Comparison of ENCODE assay signal across 8 cellular contexts in the genomic region with DNA sequence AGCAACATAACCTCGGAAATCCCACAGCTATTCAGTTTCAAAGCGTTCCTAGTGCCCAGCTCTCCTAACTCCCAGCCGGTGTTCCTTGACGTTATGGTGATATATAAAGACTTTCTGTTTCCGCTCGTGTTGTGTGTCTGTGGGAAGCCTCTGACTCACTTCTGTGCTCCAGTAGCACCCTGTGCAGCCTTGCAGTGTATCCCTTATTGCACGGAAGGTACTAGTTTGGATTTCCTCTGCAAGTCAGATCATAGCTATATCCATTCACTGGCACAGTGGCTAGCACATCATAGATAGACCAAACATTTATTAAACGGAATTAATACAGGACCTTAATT. TPM values are rescaled to one million over a fixed set of nuclear protein-coding genes. Genes with fewer than 3 reads are reported as not detected.
DNase-seq lines count a peak whose midpoint lies in the region; ATAC-seq, FAIRE-seq and TF ChIP-seq lines count a peak whose summit lies in the region.

No MANE protein-coding gene starts in this region.

- no peaks in the 10 kb centered on the region for H3K36me3 ChIP-seq in mammary epithelial cell (ENCODE audit: insufficient read depth, low read length)
- no peaks in the 10 kb centered on the region for H3K36me3 ChIP-seq in keratinocyte (ENCODE audit: control insufficient read depth in 2 of 2, extremely low read depth in 1 of 2, insufficient read depth in 2 of 2, low read length in 2 of 2)

- H4K20me1 ChIP-seq in mammary epithelial cell (ENCODE audit: insufficient read depth, low read length), result no peaks in the 10 kb centered on the region
- no peaks in the 10 kb centered on the region for H4K20me1 ChIP-seq in keratinocyte (ENCODE audit: control insufficient read depth, extremely low read depth, insufficient read depth, low read length)

- no peaks in the 10 kb centered on the region for H3K9me3 ChIP-seq in mammary epithelial cell (replicated peaks; ENCODE audit: insufficient read depth, low read length)
- H3K9me3 ChIP-seq in keratinocyte (ENCODE audit: control insufficient read depth, low read depth, low read length), result no peaks in the 10 kb centered on the region

- no peaks in the 10 kb centered on the region for H3K27me3 ChIP-seq in mammary epithelial cell (ENCODE audit: insufficient read depth, low read length)
- no peaks in the 10 kb centered on the region for H3K27me3 ChIP-seq in keratinocyte (ENCODE audit: control insufficient read depth, extremely low read depth, insufficient read depth, low read length)

- H3K4me1 ChIP-seq in mammary epithelial cell (ENCODE audit: insufficient read depth, low read length) (peaks cover 7% of the 10 kb centered on the region), keratinocyte (ENCODE audit: control insufficient read depth, extremely low read depth, insufficient read depth, low read length) (peaks cover 13% of the 10 kb centered on the region)

- peak; percentile 52 for DNase-seq in AG09309 (ENCODE audit: low read depth)
- DNase-seq in SK-MEL-5 (ENCODE audit: low read depth, low spot score), result peak; percentile 34
- peak; percentile 68 for DNase-seq in mammary epithelial cell
- DNase-seq in keratinocyte (ENCODE audit: low read depth, low spot score), result no peak
- peak; percentile 51 for DNase-seq in stimulated activated CD4-positive, alpha-beta T cell treated with anti-CD3 and anti-CD28 coated beads, Interleukin-15, amount 100 ng/mL, for 24 hours
- no peak for DNase-seq in GM13977 (ENCODE audit: low spot score)

- H3K27ac ChIP-seq in mammary epithelial cell (ENCODE audit: insufficient read depth, low read depth, low read length), result peak overlapping the region; percentile 61
- H3K27ac ChIP-seq in keratinocyte (ENCODE audit: control insufficient read depth, insufficient read depth, low read length), result peak overlapping the region; percentile 87

- 2% methylated on average over 7 of the region's 8 CpGs for WGBS in mammary epithelial cell (ENCODE audit: low coverage, missing lambda C conversion rate)

- intact Hi-C loops in mammary epithelial cell (cut with micrococcal nuclease), result no loop called here

- H3K9ac ChIP-seq in mammary epithelial cell (ENCODE audit: insufficient read depth, low read length) (peak overlapping the region; percentile 80), keratinocyte (ENCODE audit: control insufficient read depth, extremely low read depth, insufficient read depth, low read length) (peak overlapping the region; percentile 83)

- no peak for TF ChIP-seq CTCF in AG09309 (IDR thresholded peaks at IDR 0.05; ENCODE audit: control insufficient read depth, insufficient read depth, low read depth, low read length, missing control alignments)
- no peak for TF ChIP-seq CTCF in mammary epithelial cell (conservative IDR thresholded peaks at IDR 0.05 in 1 of 2, IDR thresholded peaks at IDR 0.05 in 1 of 2; ENCODE audit: extremely low read depth in 1 of 2, insufficient read depth in 1 of 2, low read depth in 1 of 2, low read length in 2 of 2)
- TF ChIP-seq CTCF in keratinocyte (optimal IDR thresholded peaks at IDR 0.05 in 1 of 3, IDR thresholded peaks at IDR 0.05 in 1 of 3, conservative IDR thresholded peaks at IDR 0.05 in 1 of 3; ENCODE audit: extremely low read depth in 1 of 3, insufficient read depth in 2 of 3, low read length in 3 of 3), result no peak
- TF ChIP-seq CTCF in GM13977 (IDR thresholded peaks at IDR 0.05; ENCODE audit: extremely low read depth, insufficient read depth, missing control alignments), result no peak

- ATAC-seq in GM18858 (IDR thresholded peaks at IDR 0.05; ENCODE audit: unreplicated experiment), result peak; percentile 44
- peak; percentile 19 for ATAC-seq in HG03108 (IDR thresholded peaks at IDR 0.05; ENCODE audit: unreplicated experiment)

- peaks cover 10% of the 10 kb centered on the region for H3K79me2 ChIP-seq in mammary epithelial cell (ENCODE audit: insufficient read depth, low read length)
- no peaks in the 10 kb centered on the region for H3K79me2 ChIP-seq in keratinocyte (ENCODE audit: control insufficient read depth, insufficient read depth, low read length)

- CTCF ChIA-PET in mammary epithelial cell (lab: Charles Lee; ENCODE audit: low non-redundant PET), result no interaction called here

- H3K4me3 ChIP-seq in AG09309 (ENCODE audit: control insufficient read depth, low read depth, low read length) (peak overlapping the region; percentile 83), mammary epithelial cell (replicated peaks in 1 of 3; ENCODE audit: insufficient read depth in 1 of 3, low read depth in 2 of 3, low read length in 3 of 3) (peak overlapping the region; percentile 61 to 83 (median 61)), keratinocyte (ENCODE audit: control insufficient read depth in 2 of 3, extremely low read depth in 1 of 3, insufficient read depth in 2 of 3, low read depth in 1 of 3, low read length in 3 of 3) (peak overlapping the region; percentile 79 to 92 (median 88))

- H2AFZ ChIP-seq in mammary epithelial cell (ENCODE audit: low read depth, low read length) (peak overlapping the region; percentile 99), keratinocyte (ENCODE audit: control insufficient read depth, low read length) (peak overlapping the region; percentile 98)

- no peak for FAIRE-seq in keratinocyte (lab: Jason Lieb, UNC)

- no peaks in the 10 kb centered on the region for H3K9me1 ChIP-seq in keratinocyte (ENCODE audit: control insufficient read depth, extremely low read depth, insufficient read depth, low read length)

- dilution Hi-C loops in mammary epithelial cell (cut with HindIII; ENCODE audit: low sequenced_read_pairs) (no loop called here), keratinocyte (cut with MboI; ENCODE audit: extremely low pct_ligation_motif_present, low sequenced_read_pairs) (no loop called here)

- no TSS peak for BruUV-seq in mammary epithelial cell (replicated peaks; lab: Mats Ljungman, UMichigan)

- H3K4me2 ChIP-seq in mammary epithelial cell (ENCODE audit: insufficient read depth, low read depth, low read length), result peak overlapping the region; percentile 83
- H3K4me2 ChIP-seq in keratinocyte (ENCODE audit: control insufficient read depth, extremely low read depth, insufficient read depth, low read depth, low read length), result peak overlapping the region; percentile 88

- in situ Hi-C loops in SK-MEL-5 (cut with HindIII; ENCODE audit: low pct_unique_long_range_greater_than_20kb, low sequenced_read_pairs) (no loop called here), mammary epithelial cell (cut with MboI; ENCODE audit: low sequenced_read_pairs in 2 of 2) (no loop called here), GM13977 (cut with MboI; ENCODE audit: low pct_unique_long_range_greater_than_20kb, low sequenced_read_pairs, unreplicated experiment) (no loop called here)

RNA-seq across cellular contexts. Expression of gene ASAH2B, which starts 0.6 kb away (rescaled TPM):
- total RNA-seq in SK-MEL-5 (2014; rRNA removed; shearing (Covaris generic)), result 1.5 and 5.6 TPM in 2 replicates
- polyA plus RNA-seq in SK-MEL-5 (2015; cell fraction: cytosol; rRNA removed), result 1.7 and 3.3 TPM in 2 replicates
- 5.6 and 6.2 TPM in 2 replicates for polyA plus RNA-seq in SK-MEL-5 (2015; cell fraction: nucleus; rRNA removed)
- 1 to 10 TPM; 4.7 to 9.5 TPM for total RNA-seq in mammary epithelial cell
- polyA plus RNA-seq in mammary epithelial cell (4.5 TPM), keratinocyte (9.1 to 12.1 TPM (median 10.3 TPM) in 3 replicates)
- polyA minus RNA-seq in mammary epithelial cell (2.1 TPM), keratinocyte (7.0 to 13.6 TPM (median 7.2 TPM) in 3 replicates)
- 3.7 TPM for polyA plus RNA-seq in keratinocyte (2011; ENCODE audit: low read depth)
- polyA plus RNA-seq in keratinocyte (2011; cell fraction: cytosol; rRNA removed), result 7.4 and 13.6 TPM in 2 replicates
- 9.7 and 12.6 TPM in 2 replicates for polyA plus RNA-seq in keratinocyte (2011; cell fraction: nucleus; rRNA removed)
- 4.3 and 8.2 TPM in 2 replicates for polyA plus RNA-seq in keratinocyte (2012; ENCODE audit: low replicate concordance)
- 5.8 TPM for polyA minus RNA-seq in keratinocyte (2011; cell fraction: cytosol; rRNA and poly(A)+ RNA removed)
- 3.0 and 6.0 TPM in 2 replicates for polyA minus RNA-seq in keratinocyte (2011; cell fraction: nucleus; rRNA and poly(A)+ RNA removed)

Comparison
In these comparisons a context has a peak if more than half of its experiments do, and no peak if none do; other contexts are left out.
1. DNase-seq: peak in AG09309 (single experiment), SK-MEL-5 (single experiment), mammary epithelial cell (single experiment) and stimulated activated CD4-positive, alpha-beta T cell treated with anti-CD3 and anti-CD28 coated beads, Interleukin-15, amount 100 ng/mL, for 24 hours (single experiment); none in keratinocyte (single experiment) and GM13977 (single experiment).
2. Peak in every context shown above with its lines, with median percentiles within 50 percentile points of each other: H3K4me3 ChIP-seq.